ENCODE assay signal across 22 cellular contexts in the genomic region with DNA sequence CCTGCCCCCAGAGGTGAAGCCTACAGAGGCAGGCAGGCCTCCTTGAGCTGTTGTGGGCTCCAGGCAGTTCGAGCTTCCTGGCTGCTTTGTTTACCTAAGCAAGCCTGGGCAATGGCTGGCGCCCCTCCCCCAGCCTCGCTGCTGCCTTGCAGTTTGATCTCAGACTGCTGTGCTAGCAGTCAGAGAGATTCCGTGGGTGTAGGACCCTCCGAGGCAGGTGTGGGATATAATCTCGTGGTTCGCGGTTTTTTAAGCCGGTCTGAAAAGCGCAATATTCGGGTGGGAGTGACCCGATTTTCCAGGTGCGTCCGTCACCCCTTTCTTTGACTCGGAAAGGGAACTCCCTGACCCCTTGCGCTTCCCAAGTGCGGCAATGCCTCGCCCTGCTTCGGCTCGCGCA. TPM values are rescaled to one million over a fixed set of nuclear protein-coding genes. Genes with fewer than 3 reads are reported as not detected.
"Had no signal": no experiment of that assay in that cellular context is flagged by ENCODE, and none has a peak within 500 bp of the region (broad histone marks: within the 10 kb centered on the region; RNA-seq: fewer than 3 reads in every experiment).

No MANE protein-coding gene starts in this region.

RNA-seq across cellular contexts. Expression of gene IZUMO3, which starts 34.3 kb away (rescaled TPM):
- total RNA-seq: chondrocyte, colonic mucosa, endothelial cell of umbilical vein, epithelial cell of proximal tubule, esophagus muscularis mucosa, fibroblast of lung, foreskin keratinocyte, gastroesophageal sphincter, heart left ventricle, hepatocyte, left ventricle myocardium superior, lower lobe of right lung, mesenteric fat pad, mononuclear cell, natural killer cell, occipital lobe, ovary, pulmonary artery endothelial cell, spleen, upper lobe of left lung, uterus had no signal
- polyA plus RNA-seq: endothelial cell of umbilical vein, fibroblast of lung, foreskin keratinocyte, heart left ventricle, hepatocyte, keratinocyte, ovary, spleen had no signal
